In genomic region chr3:179069762-179070390, GRCh38 we compare ENCODE assay signal across 7 cellular contexts. TPM values are rescaled to one million over a fixed set of nuclear protein-coding genes. Genes with fewer than 3 reads are reported as not detected.
DNase-seq lines count a peak whose midpoint lies in the region; TF ChIP-seq lines count a peak whose summit lies in the region.

No MANE protein-coding gene starts in this region.

- H3K4me1 ChIP-seq in mammary epithelial cell (ENCODE audit: insufficient read depth, low read length) (peaks cover 22% of the 10 kb centered on the region), osteoblast (ENCODE audit: insufficient read depth, low read length) (peaks cover 19% of the 10 kb centered on the region)

- peak overlapping the region; percentile 94 for H3K4me3 ChIP-seq in GM12864 (ENCODE audit: low read depth, low read length)
- peak overlapping the region; percentile 54 to 75 (median 74) for H3K4me3 ChIP-seq in mammary epithelial cell (replicated peaks in 1 of 3; ENCODE audit: insufficient read depth in 1 of 3, low read depth in 2 of 3, low read length in 3 of 3)
- H3K4me3 ChIP-seq in osteoblast (ENCODE audit: insufficient read depth, low read length): peak overlapping the region; percentile 97

- 0% methylated on average over 1 of the region's 1 CpG for WGBS in mammary epithelial cell (ENCODE audit: low coverage, missing lambda C conversion rate)

- TF ChIP-seq CTCF in GM12864 (IDR thresholded peaks at IDR 0.05; ENCODE audit: low read depth, low read length, missing control alignments): no peak
- no peak for TF ChIP-seq CTCF in mammary epithelial cell (conservative IDR thresholded peaks at IDR 0.05 in 1 of 2, IDR thresholded peaks at IDR 0.05 in 1 of 2; ENCODE audit: extremely low read depth in 1 of 2, insufficient read depth in 1 of 2, low read depth in 1 of 2, low read length in 2 of 2)
- TF ChIP-seq CTCF in osteoblast (IDR thresholded peaks at IDR 0.05; ENCODE audit: extremely low read depth, low read depth, low read length): no peak

- in situ Hi-C loops in mammary epithelial cell (cut with MboI; ENCODE audit: low sequenced_read_pairs in 2 of 2): no loop called here

- H4K20me1 ChIP-seq in mammary epithelial cell (ENCODE audit: insufficient read depth, low read length) (no peaks in the 10 kb centered on the region), osteoblast (ENCODE audit: insufficient read depth, low read length) (peaks cover 13% of the 10 kb centered on the region)

- intact Hi-C loops in mammary epithelial cell (cut with micrococcal nuclease): loop anchor here (1.0 kb wide), 4 partner anchors 33 to 246 kb away; no protein-coding TSS in a partner anchor

- DNase-seq in GM12864 (ENCODE audit: low read depth) (no peak), NCI-H2227 (lab: John Stamatoyannopoulos, UW; ENCODE audit: unreplicated experiment) (peak; percentile 5), mammary epithelial cell (peak; percentile 61), osteoblast (ENCODE audit: insufficient read length, low spot score, missing footprints) (no peak), GDM1 (lab: John Stamatoyannopoulos, UW) (no peak), H4 (ENCODE audit: low spot score) (no peak)
- no peak for DNase-seq in activated CD4-positive, CD25-positive, alpha-beta regulatory T cell treated with anti-CD3 and anti-CD28 coated beads, Interleukin-2, amount 50 U/mL, for 72 hours

- dilution Hi-C loops in mammary epithelial cell (cut with HindIII; ENCODE audit: low sequenced_read_pairs): loop anchor here (5.0 kb wide), 1 partner anchor 33 kb away; no protein-coding TSS in a partner anchor

- H3K36me3 ChIP-seq in mammary epithelial cell (ENCODE audit: insufficient read depth, low read length) (peaks cover 11% of the 10 kb centered on the region), osteoblast (ENCODE audit: insufficient read depth, low read length) (peaks cover 31% of the 10 kb centered on the region)

- H3K9ac ChIP-seq in mammary epithelial cell (ENCODE audit: insufficient read depth, low read length): peak overlapping the region; percentile 95

- H2AFZ ChIP-seq in mammary epithelial cell (ENCODE audit: low read depth, low read length): no peak overlapping the region
- H2AFZ ChIP-seq in osteoblast (ENCODE audit: low read length): peak overlapping the region; percentile 47

- H3K79me2 ChIP-seq in mammary epithelial cell (ENCODE audit: insufficient read depth, low read length): peaks cover 66% of the 10 kb centered on the region
- peaks cover 72% of the 10 kb centered on the region for H3K79me2 ChIP-seq in osteoblast (ENCODE audit: insufficient read depth, low read length)

- H3K9me3 ChIP-seq in mammary epithelial cell (replicated peaks; ENCODE audit: insufficient read depth, low read length): no peaks in the 10 kb centered on the region
- no peaks in the 10 kb centered on the region for H3K9me3 ChIP-seq in osteoblast (ENCODE audit: low read depth, low read length)

- CTCF ChIA-PET in mammary epithelial cell (lab: Charles Lee; ENCODE audit: low non-redundant PET): interaction anchor here (0.7 kb wide), 2 partner anchors 54 to 366 kb away, joined by 5 to 15 read pairs; no protein-coding TSS in a partner anchor

- H3K27me3 ChIP-seq in mammary epithelial cell (ENCODE audit: insufficient read depth, low read length) (no peaks in the 10 kb centered on the region), osteoblast (ENCODE audit: insufficient read depth, low read length) (no peaks in the 10 kb centered on the region)

- H3K27ac ChIP-seq in mammary epithelial cell (ENCODE audit: insufficient read depth, low read depth, low read length) (peak overlapping the region; percentile 94), osteoblast (ENCODE audit: low read depth, low read length) (peak overlapping the region; percentile 84)

- BruUV-seq in mammary epithelial cell (replicated peaks; lab: Mats Ljungman, UMichigan): no TSS peak

- H3K4me2 ChIP-seq in mammary epithelial cell (ENCODE audit: insufficient read depth, low read depth, low read length): peak overlapping the region; percentile 89
- H3K4me2 ChIP-seq in osteoblast (ENCODE audit: insufficient read depth, low read length): peak overlapping the region; percentile 88

RNA-seq across cellular contexts. Expression of gene ZMAT3, which starts 1.7 kb away (rescaled TPM):
- total RNA-seq in mammary epithelial cell (10 to 100 TPM; 31.3 to 56.2 TPM), osteoblast (47.0 and 56.0 TPM in 2 replicates)
- polyA plus RNA-seq in mammary epithelial cell: 24.4 TPM
- 64.2 TPM for polyA minus RNA-seq in mammary epithelial cell
- total RNA-seq in H4 (2014; rRNA removed; shearing (Covaris generic)): 4.2 and 5.7 TPM in 2 replicates

Comparison
In these comparisons a context has a peak if more than half of its experiments do, and no peak if none do; other contexts are left out.
1. DNase-seq: peak in NCI-H2227 (single experiment) and mammary epithelial cell (single experiment); none in GM12864 (single experiment), osteoblast (single experiment), GDM1 (single experiment), activated CD4-positive, CD25-positive, alpha-beta regulatory T cell treated with anti-CD3 and anti-CD28 coated beads, Interleukin-2, amount 50 U/mL, for 72 hours (single experiment) and H4 (single experiment).
2. Peak in every context shown above with its lines, with median percentiles within 50 percentile points of each other: H3K4me3 ChIP-seq.